In the genomic region with DNA sequence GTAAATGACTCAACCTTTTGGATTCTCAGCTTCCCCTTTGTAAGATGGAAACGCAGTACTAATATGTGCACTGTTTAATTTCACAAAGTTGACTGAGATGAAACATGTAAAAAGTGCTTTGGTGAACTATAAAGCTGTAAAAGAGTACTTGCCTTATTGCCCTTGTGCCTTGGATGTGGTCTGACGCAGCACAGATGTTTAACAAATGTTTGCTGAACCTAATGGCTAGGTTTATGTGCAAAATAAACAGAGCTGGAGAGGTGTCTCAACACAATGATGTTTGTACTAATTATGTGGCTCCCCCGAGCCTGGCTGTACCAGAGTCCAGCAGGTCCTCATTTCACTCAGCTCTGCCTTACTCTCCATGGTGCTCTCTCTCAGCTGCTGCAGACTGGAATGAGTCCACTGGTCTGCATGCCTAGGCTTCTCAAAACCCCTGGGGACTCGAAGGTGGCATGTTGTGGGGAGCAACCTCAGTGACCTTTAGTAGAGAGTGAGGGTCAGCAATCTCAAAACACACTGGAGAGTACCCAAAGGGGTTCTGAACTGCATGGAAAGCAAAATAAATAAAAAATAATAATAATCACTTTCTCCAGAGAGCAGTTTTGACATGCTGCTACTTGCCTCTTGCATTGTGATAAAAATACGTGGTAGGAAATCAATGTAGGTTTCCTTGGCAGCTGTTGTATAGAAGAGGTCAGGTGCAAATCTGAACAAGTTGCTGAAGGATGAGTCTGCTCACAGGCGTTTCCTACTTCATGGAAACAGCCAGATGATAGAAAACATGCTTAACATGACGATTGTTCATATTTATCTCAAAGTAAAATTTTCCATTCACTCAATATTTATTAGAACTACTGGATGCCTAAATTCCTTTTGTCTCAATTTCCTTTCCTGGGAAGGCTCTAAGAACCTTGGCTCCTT, we compare ENCODE assay signal across 11 cellular contexts. TPM values are rescaled to one million over a fixed set of nuclear protein-coding genes. Genes with fewer than 3 reads are reported as not detected.
A peak's percentile ranks its signal among the peaks of the same experiment; 100 is the strongest.
DNase-seq lines count a peak whose midpoint lies in the region; ATAC-seq and TF ChIP-seq lines count a peak whose summit lies in the region.
"Had no signal": no experiment of that assay in that cellular context is flagged by ENCODE, and none has a peak within 500 bp of the region (broad histone marks: within the 10 kb centered on the region; RNA-seq: fewer than 3 reads in every experiment).

No MANE protein-coding gene starts in this region.

- WGBS in psoas muscle, 3 donors = 44 to 49% (median 45%) methylated on average over 7 of the region's 7 CpGs

- no peaks in the 10 kb centered on the region for H3K27me3 ChIP-seq in psoas muscle (ENCODE audit: insufficient read depth in 3 of 3, low read length in 2 of 3)

- no peaks in the 10 kb centered on the region for H3K4me1 ChIP-seq in psoas muscle

- no peak for TF ChIP-seq CTCF in psoas muscle (IDR thresholded peaks at IDR 0.05)

- no peaks in the 10 kb centered on the region for H3K36me3 ChIP-seq in psoas muscle (ENCODE audit: insufficient read depth in 1 of 2, low read depth in 1 of 2)

- intact Hi-C loops in psoas muscle (cut with DNase I) = no loop called here

- no peaks in the 10 kb centered on the region for H3K9me3 ChIP-seq in psoas muscle

- H3K27ac ChIP-seq in skin epidermis = peak overlapping the region in 11 of 21 experiments; percentile 21 to 74 (median 46)
- no peak overlapping the region for H3K27ac ChIP-seq in psoas muscle
- H3K27ac ChIP-seq: KMS-11 had no signal

- DNase-seq in HuH-7 (ENCODE audit: low spot score) (peak; percentile 79), NCI-H774 (lab: John Stamatoyannopoulos, UW) (peak; percentile 97), fibroblast of peridontal ligament (ENCODE audit: extremely low read depth) (peak; percentile 18), AML-193 (lab: John Stamatoyannopoulos, UW) (no peak), psoas muscle (no peak)
- DNase-seq: immature natural killer cell, T-helper 1 cell had no signal

- H3K4me3 ChIP-seq in skin epidermis (no peak overlapping the region), psoas muscle (no peak overlapping the region)

- ATAC-seq in psoas muscle (no peak), GM19397 (IDR thresholded peaks at IDR 0.05; ENCODE audit: unreplicated experiment) (no peak), HG02981 (IDR thresholded peaks at IDR 0.05; ENCODE audit: unreplicated experiment) (no peak)

RNA-seq across cellular contexts. Expression of a gene that starts 8.5 kb away (rescaled TPM):
- total RNA-seq in psoas muscle = 1 to 10 TPM in 1 of 4 donors, under 1 TPM in 3; 0.48 to 1.1 (median 0.59) TPM
- under 1 TPM; 0.63 to 0.77 (median 0.64) TPM for polyA plus RNA-seq in psoas muscle

RNA-seq across cellular contexts. Expression of a gene that starts 8.9 kb away (rescaled TPM):
- total RNA-seq in psoas muscle = 1 to 10 TPM in 1 of 4 donors, under 1 TPM in 3; 0.19 to 1.2 (median 0.69) TPM
- polyA plus RNA-seq in psoas muscle = under 1 TPM; 0.18 to 0.38 (median 0.26) TPM

Comparison
In these comparisons a context has a peak if more than half of its experiments do, and no peak if none do; other contexts are left out.
1. DNase-seq: peak in HuH-7 (single experiment), NCI-H774 (single experiment) and fibroblast of peridontal ligament (single experiment); none in AML-193 (0 of 2) and psoas muscle (0 of 2).